22 cellular contexts compared by ENCODE assay signal in genomic region chr6:139636391-139636790, GRCh38.
"Had no signal": no experiment of that assay in that cellular context is flagged by ENCODE, and none has a peak within 500 bp of the region (broad histone marks: within the 10 kb centered on the region; RNA-seq: fewer than 3 reads in every experiment).

No MANE protein-coding gene starts in this region.

- H3K27ac ChIP-seq: brain microvascular endothelial cell, WERI-Rb-1 had no signal

- H3K27me3 ChIP-seq: brain microvascular endothelial cell had no signal

- DNase-seq: activated B cell treated with CpG ODN at 0.5 μM for 24 hours; activated CD4-positive, alpha-beta memory T cell treated with anti-CD3 and anti-CD28 coated beads, Interleukin-2, amount 10 ng/mL, durations not matched to agents 7 days and 5 days; activated CD4-positive, alpha-beta T cell treated with anti-CD3 and anti-CD28 coated beads, Interleukin-2, amount 10 ng/mL, durations not matched to agents 24 days and 14 days; activated CD4-positive, alpha-beta T cell treated with anti-CD3 and anti-CD28 coated beads, Interleukin-2, amount 50 U/mL, for 4 hours; activated CD8-positive, alpha-beta memory T cell treated with anti-CD3 and anti-CD28 coated beads, Interleukin-2, amount 50 U/mL, for 48 hours; activated gamma-delta T cell; activated naive CD4-positive, alpha-beta T cell; activated naive CD4-positive, alpha-beta T cell treated with anti-CD3 and anti-CD28 coated beads, Interleukin-2, amount 10 ng/mL, durations not matched to agents 7 days and 5 days; activated T-cell treated with anti-CD3 and anti-CD28 coated beads for 4 hours; activated T-cell treated with anti-CD3 and anti-CD28 coated beads, Interleukin-2, amount 50 U/mL, for 24 hours; activated T-cell treated with anti-CD3 and anti-CD28 coated beads, Interleukin-2, amount 50 U/mL, for 72 hours; amniotic stem cell; anterior cingulate cortex; brain microvascular endothelial cell; caudate nucleus; cortex of kidney; effector CD8-positive, alpha-beta T cell; foreskin fibroblast; head of caudate nucleus; T-helper 2 cell; WERI-Rb-1 had no signal

- H3K36me3 ChIP-seq: brain microvascular endothelial cell, WERI-Rb-1 had no signal

- ATAC-seq: activated CD4-positive, CD25-positive, alpha-beta regulatory T cell treated with anti-CD3 and anti-CD28 coated beads, Interleukin-2, amount 50 U/mL, for 24 hours; activated T-cell treated with anti-CD3 and anti-CD28 coated beads, Interleukin-2, amount 50 U/mL, for 72 hours had no signal
